8 cellular contexts compared by ENCODE assay signal in genomic region chr2:224039770-224040088, GRCh38. TPM values are rescaled to one million over a fixed set of nuclear protein-coding genes. Genes with fewer than 3 reads are reported as not detected.
A peak's percentile ranks its signal among the peaks of the same experiment; 100 is the strongest.
DNase-seq lines count a peak whose midpoint lies in the region; ATAC-seq and TF ChIP-seq lines count a peak whose summit lies in the region.

No MANE protein-coding gene starts in this region.

- CTCF ChIA-PET in RWPE1 (lab: Yijun Ruan, JAX), result interaction anchor here (0.6 to 1.6 kb wide), 3 partner anchors 10 to 251 kb away, joined by 3 to 14 read pairs (median 4); no protein-coding TSS in a partner anchor

- no peaks in the 10 kb centered on the region; a peak in 1 of 22 replicates for H3K36me3 ChIP-seq in BLaER1 treated with 17β-estradiol and CSF1 and Interleukin-3, amounts not matched to agents 10 nM and 100 nM
- H3K36me3 ChIP-seq in esophagus squamous epithelium (no peaks in the 10 kb centered on the region), Karpas-422 (ENCODE audit: insufficient read depth, low read length) (no peaks in the 10 kb centered on the region)

- H3K27ac ChIP-seq in BLaER1 treated with 17β-estradiol and CSF1 and Interleukin-3, amounts not matched to agents 10 nM and 100 nM, result peak overlapping the region in 9 of 11 experiments; percentile 17 to 84 (median 79); a peak in 13 of 22 replicates
- H3K27ac ChIP-seq in RWPE1 (peak overlapping the region; percentile 79), esophagus squamous epithelium (peak overlapping the region; percentile 48 to 82 (median 73)), Karpas-422 (ENCODE audit: low read length) (no peak overlapping the region)

- peaks cover 0 to 20% (median 17%) of the 10 kb centered on the region in 10 experiments; a peak in 18 of 20 replicates for H3K4me1 ChIP-seq in BLaER1 treated with 17β-estradiol and CSF1 and Interleukin-3, amounts not matched to agents 10 nM and 100 nM
- peaks cover 10 to 41% (median 18%) of the 10 kb centered on the region in 3 donors for H3K4me1 ChIP-seq in esophagus squamous epithelium
- peaks cover 10% of the 10 kb centered on the region for H3K4me1 ChIP-seq in Karpas-422 (ENCODE audit: low read length)

- no peak for TF ChIP-seq POLR2A in esophagus squamous epithelium (IDR thresholded peaks at IDR 0.05)

- no peaks in the 10 kb centered on the region for H3K79me2 ChIP-seq in Karpas-422 (ENCODE audit: low read length)

- no peaks in the 10 kb centered on the region for H3K9me3 ChIP-seq in BLaER1 treated with 17β-estradiol and CSF1 and Interleukin-3, amounts not matched to agents 10 nM and 100 nM (replicated peaks in 1 of 11)
- no peaks in the 10 kb centered on the region for H3K9me3 ChIP-seq in esophagus squamous epithelium
- no peaks in the 10 kb centered on the region for H3K9me3 ChIP-seq in Karpas-422 (ENCODE audit: low read length)

- no peaks in the 10 kb centered on the region for H3K36me3 Mint-ChIP-seq in progenitor cell of endocrine pancreas (ENCODE audit: insufficient read depth)

- intact Hi-C loops in esophagus squamous epithelium (cut with DNase I), result no loop called here

- H3K4me1 Mint-ChIP-seq in progenitor cell of endocrine pancreas (ENCODE audit: low read depth), result peaks cover 15% of the 10 kb centered on the region

- H3K4me3 Mint-ChIP-seq in progenitor cell of endocrine pancreas (ENCODE audit: low read depth), result peak overlapping the region; percentile 73

- H3K27me3 ChIP-seq in BLaER1 treated with 17β-estradiol and CSF1 and Interleukin-3, amounts not matched to agents 10 nM and 100 nM, result peaks cover 0 to 33% (median 0%) of the 10 kb centered on the region in 11 experiments; a peak in 5 of 22 replicates
- H3K27me3 ChIP-seq in esophagus squamous epithelium, result peaks cover 0 to 59% (median 0%) of the 10 kb centered on the region in 4 donors
- no peaks in the 10 kb centered on the region for H3K27me3 ChIP-seq in Karpas-422 (ENCODE audit: low read length)

- peak overlapping the region in 9 of 11 experiments; percentile 70 to 90 (median 84); a peak in 18 of 22 replicates for H3K9ac ChIP-seq in BLaER1 treated with 17β-estradiol and CSF1 and Interleukin-3, amounts not matched to agents 10 nM and 100 nM
- H3K9ac ChIP-seq in Karpas-422 (ENCODE audit: low read length), result no peak overlapping the region

- DNase-seq in RWPE1 (ENCODE audit: low spot score) (no peak), esophagus squamous epithelium (lab: John Stamatoyannopoulos, UW) (no peak), progenitor cell of endocrine pancreas (ENCODE audit: low spot score, unreplicated experiment) (no peak), NCI-H226 (no peak), NCI-H2196 treated with DMSO at 0.1 percent for 48 hours (lab: John Stamatoyannopoulos, UW; ENCODE audit: unreplicated experiment) (no peak), Karpas-422 (no peak)

- peak overlapping the region; percentile 75 to 99 (median 91) for H3K4me2 ChIP-seq in BLaER1 treated with 17β-estradiol and CSF1 and Interleukin-3, amounts not matched to agents 10 nM and 100 nM
- no peak overlapping the region for H3K4me2 ChIP-seq in Karpas-422 (ENCODE audit: low read depth, low read length, poor library complexity, severe bottlenecking)

- no peak overlapping the region for H3K27ac Mint-ChIP-seq in progenitor cell of endocrine pancreas

- no peaks in the 10 kb centered on the region for H3K9me2 ChIP-seq in Karpas-422 (replicated peaks; ENCODE audit: insufficient read depth, low read length)

- H3K27me3 Mint-ChIP-seq in progenitor cell of endocrine pancreas, result peaks cover 69% of the 10 kb centered on the region

- ATAC-seq in GM21717 (IDR thresholded peaks at IDR 0.05; ENCODE audit: unreplicated experiment), result peak; percentile 11

- POLR2A ChIA-PET in RWPE1 (lab: Yijun Ruan, JAX; ENCODE audit: low non-redundant PET), result no interaction called here

- H4K20me1 ChIP-seq in BLaER1 treated with 17β-estradiol and CSF1 and Interleukin-3, amounts not matched to agents 10 nM and 100 nM, result peaks cover 0 to 30% (median 7%) of the 10 kb centered on the region in 11 experiments; a peak in 7 of 22 replicates
- no peaks in the 10 kb centered on the region for H4K20me1 ChIP-seq in Karpas-422 (ENCODE audit: insufficient read depth, low read depth, low read length)

- H3K4me3 ChIP-seq in BLaER1 treated with 17β-estradiol and CSF1 and Interleukin-3, amounts not matched to agents 10 nM and 100 nM, result peak overlapping the region; percentile 70 to 94 (median 86)
- H3K4me3 ChIP-seq in esophagus squamous epithelium (peak overlapping the region; percentile 56 to 78 (median 69)), Karpas-422 (ENCODE audit: low read length) (no peak overlapping the region)

- peak; percentile 11; the same call in 1 of the 2 replicates for TF ChIP-seq CTCF in RWPE1 (conservative IDR thresholded peaks at IDR 0.05; ENCODE audit: low read depth)
- TF ChIP-seq CTCF in esophagus squamous epithelium (IDR thresholded peaks at IDR 0.05), result no peak
- TF ChIP-seq CTCF in progenitor cell of endocrine pancreas (IDR thresholded peaks at IDR 0.05; ENCODE audit: unreplicated experiment), result no peak

- WGBS in esophagus squamous epithelium, 2 donors, result 0 to 3% methylated on average over 7 to 11 of the region's 14 CpGs

- H3K9me3 Mint-ChIP-seq in progenitor cell of endocrine pancreas (ENCODE audit: low read depth), result no peaks in the 10 kb centered on the region

- H2AFZ ChIP-seq in Karpas-422 (ENCODE audit: low read length), result no peak overlapping the region

RNA-seq across cellular contexts. Expression of gene SERPINE2, which starts 0.6 kb away (rescaled TPM):
- total RNA-seq in esophagus squamous epithelium (10 to 100 TPM; 18.3 to 43.8 (median 22.1) TPM), progenitor cell of endocrine pancreas (25.1 and 25.6 TPM in 2 replicates)
- total RNA-seq in Karpas-422 (2014; rRNA removed; shearing (Covaris generic); ENCODE audit: low replicate concordance), result 6.8 and 14.5 TPM in 2 replicates
